Comparison of ENCODE assay signal across 21 cellular contexts in genomic region chr7:106503626-106504025, GRCh38.
A peak's percentile ranks its signal among the peaks of the same experiment; 100 is the strongest.
DNase-seq lines count a peak whose midpoint lies in the region; ATAC-seq, FAIRE-seq and TF ChIP-seq lines count a peak whose summit lies in the region.
"Had no signal": no experiment of that assay in that cellular context is flagged by ENCODE, and none has a peak within 500 bp of the region (broad histone marks: within the 10 kb centered on the region; RNA-seq: fewer than 3 reads in every experiment).

No MANE protein-coding gene starts in this region.

- no peak for DNase-seq in activated naive CD4-positive, alpha-beta T cell treated with anti-CD3 and anti-CD28 coated beads for 36 hours
- no peak for DNase-seq in A549 (ENCODE audit: low read depth in 1 of 2, low spot score in 1 of 2)
- DNase-seq in IMR-90, result no peak
- no peak for DNase-seq in K562 (ENCODE audit: extremely low read depth in 1 of 4, low spot score in 3 of 4)
- no peak for DNase-seq in testis
- no peak for DNase-seq in vagina (ENCODE audit: extremely low spot score in 2 of 2)
- DNase-seq: Caco-2; CD4-positive, CD25-positive, alpha-beta regulatory T cell; CD8-positive, alpha-beta T cell; DMS153; DND-41; H9 had no signal

- FAIRE-seq in A549 (lab: Jason Lieb, UNC) (no peak), K562 (lab: Jason Lieb, UNC) (no peak)
- FAIRE-seq: G401.6, GM19239 had no signal

- POLR2A ChIA-PET in A549 (lab: Yijun Ruan, JAX), result no interaction called here
- POLR2A ChIA-PET in IMR-90 (lab: Charles Lee; ENCODE audit: unreplicated experiment), result no interaction called here
- POLR2A ChIA-PET in K562 (lab: Yijun Ruan, JAX), result no interaction called here

- H3K27me3 ChIP-seq in IMR-90 (ENCODE audit: control insufficient read depth, insufficient read depth, low read length), result no peaks in the 10 kb centered on the region
- H3K27me3 ChIP-seq in K562 (ENCODE audit: control insufficient read depth in 2 of 2, insufficient read depth in 2 of 2, low read length in 2 of 2), result no peaks in the 10 kb centered on the region
- H3K27me3 ChIP-seq in testis, result no peaks in the 10 kb centered on the region
- no peaks in the 10 kb centered on the region for H3K27me3 ChIP-seq in vagina
- H3K27me3 ChIP-seq: BLaER1 had no signal

- H3K56ac ChIP-seq in IMR-90 (ENCODE audit: extremely low read depth, insufficient read depth, low read length), result no peak overlapping the region

- dilution Hi-C loops in IMR-90 (cut with HindIII; ENCODE audit: low sequenced_read_pairs, unreplicated experiment), result no loop called here

- H3K79me2 ChIP-seq in K562 (ENCODE audit: control insufficient read depth, insufficient read depth, low read length), result no peaks in the 10 kb centered on the region

- no peak overlapping the region for H3K4me3 ChIP-seq in A549
- H3K4me3 ChIP-seq in IMR-90 (ENCODE audit: insufficient read depth, low read depth, low read length), result no peak overlapping the region
- no peak overlapping the region for H3K4me3 ChIP-seq in K562
- no peak overlapping the region for H3K4me3 ChIP-seq in testis
- no peak overlapping the region for H3K4me3 ChIP-seq in vagina
- H3K4me3 ChIP-seq: BLaER1, GM12878, GM23338 had no signal

- no peak for TF ChIP-seq POLR2A in A549 (IDR thresholded peaks at IDR 0.05; ENCODE audit: low read length)
- TF ChIP-seq POLR2A in IMR-90 (IDR thresholded peaks at IDR 0.05; ENCODE audit: low read depth, low read length), result no peak
- no peak for TF ChIP-seq POLR2A in K562 (conservative IDR thresholded peaks at IDR 0.05)
- no peak for TF ChIP-seq POLR2A in testis (IDR thresholded peaks at IDR 0.05)
- no peak for TF ChIP-seq POLR2A in vagina (IDR thresholded peaks at IDR 0.05)

- H3K4ac ChIP-seq in IMR-90 (ENCODE audit: low read depth, low read length), result no peak overlapping the region

- peak overlapping the region; percentile 74 for H3K4me3 Mint-ChIP-seq in activated naive CD4-positive, alpha-beta T cell treated with anti-CD3 and anti-CD28 coated beads, Interleukin-2, amount 50 U/mL, for 24 hours
- no peak overlapping the region for H3K4me3 Mint-ChIP-seq in activated naive CD4-positive, alpha-beta T cell treated with anti-CD3 and anti-CD28 coated beads for 36 hours
- H3K4me3 Mint-ChIP-seq: B cell; CD4-positive, CD25-positive, alpha-beta regulatory T cell; CD8-positive, alpha-beta T cell; GM23338; H9 had no signal

- H3K4me1 Mint-ChIP-seq in activated naive CD4-positive, alpha-beta T cell treated with anti-CD3 and anti-CD28 coated beads, Interleukin-2, amount 50 U/mL, for 24 hours, result peaks cover 47% of the 10 kb centered on the region
- H3K4me1 Mint-ChIP-seq in activated naive CD4-positive, alpha-beta T cell treated with anti-CD3 and anti-CD28 coated beads for 36 hours (ENCODE audit: low read depth), result peaks cover 24% of the 10 kb centered on the region
- H3K4me1 Mint-ChIP-seq: B cell; CD4-positive, CD25-positive, alpha-beta regulatory T cell; GM23338 had no signal

- no peak overlapping the region for H3K14ac ChIP-seq in IMR-90 (replicated peaks; ENCODE audit: low read depth, low read length)

- TF ChIP-seq RAD21 in A549 (conservative IDR thresholded peaks at IDR 0.05 in 1 of 2, IDR thresholded peaks at IDR 0.05 in 1 of 2) (no peak), IMR-90 (IDR thresholded peaks at IDR 0.05; ENCODE audit: low read length) (no peak), K562 (CRISPR knock-in tag; conservative IDR thresholded peaks at IDR 0.05 in 1 of 2, IDR thresholded peaks at IDR 0.05 in 1 of 2) (no peak)

- H3K9me3 Mint-ChIP-seq in activated naive CD4-positive, alpha-beta T cell treated with anti-CD3 and anti-CD28 coated beads, Interleukin-2, amount 50 U/mL, for 24 hours, result no peaks in the 10 kb centered on the region
- H3K9me3 Mint-ChIP-seq in activated naive CD4-positive, alpha-beta T cell treated with anti-CD3 and anti-CD28 coated beads for 36 hours, result peaks cover 6% of the 10 kb centered on the region
- H3K9me3 Mint-ChIP-seq: CD8-positive, alpha-beta T cell; GM23338 had no signal

- H3K79me1 ChIP-seq in IMR-90 (ENCODE audit: low read depth in 1 of 2, low read length in 2 of 2), result no peaks in the 10 kb centered on the region

- TF ChIP-seq EP300 in A549 (IDR thresholded peaks at IDR 0.05), result no peak
- no peak for TF ChIP-seq EP300 in K562 (IDR thresholded peaks at IDR 0.05; ENCODE audit: low read length)

- TF ChIP-seq CTCF in A549 (IDR thresholded peaks at IDR 0.05), result no peak
- TF ChIP-seq CTCF in IMR-90 (conservative IDR thresholded peaks at IDR 0.05; ENCODE audit: low read depth, low read length), result no peak
- TF ChIP-seq CTCF in K562 (IDR thresholded peaks at IDR 0.05 in 2 of 3, conservative IDR thresholded peaks at IDR 0.05 in 1 of 3; ENCODE audit: insufficient read depth in 2 of 3, low read depth in 1 of 3, low read length in 3 of 3), result no peak
- TF ChIP-seq CTCF in testis (IDR thresholded peaks at IDR 0.05), result no peak
- no peak for TF ChIP-seq CTCF in vagina (IDR thresholded peaks at IDR 0.05)

- H3K27ac Mint-ChIP-seq in activated naive CD4-positive, alpha-beta T cell treated with anti-CD3 and anti-CD28 coated beads, Interleukin-2, amount 50 U/mL, for 24 hours, result peak overlapping the region; percentile 23
- H3K27ac Mint-ChIP-seq in activated naive CD4-positive, alpha-beta T cell treated with anti-CD3 and anti-CD28 coated beads for 36 hours, result no peak overlapping the region
- H3K27ac Mint-ChIP-seq: B cell; CD4-positive, CD25-positive, alpha-beta regulatory T cell; CD8-positive, alpha-beta T cell; H9 had no signal

- no peak overlapping the region for H3K4me2 ChIP-seq in A549
- no peak overlapping the region for H3K4me2 ChIP-seq in IMR-90 (ENCODE audit: low read depth, low read length)
- H3K4me2 ChIP-seq in K562 (ENCODE audit: insufficient read depth, low read length), result no peak overlapping the region
- H3K4me2 ChIP-seq: BLaER1, GM23338 had no signal

- no peak overlapping the region for H2BK120ac ChIP-seq in IMR-90 (ENCODE audit: low read depth, low read length)

- no peak overlapping the region for H4K5ac ChIP-seq in IMR-90 (ENCODE audit: low read depth, low read length)

- H4K8ac ChIP-seq in IMR-90 (ENCODE audit: low read depth in 2 of 2, low read length in 2 of 2), result no peak overlapping the region

- H4K20me1 ChIP-seq in IMR-90 (ENCODE audit: insufficient read depth, low read length) (no peaks in the 10 kb centered on the region), K562 (replicated peaks; ENCODE audit: control insufficient read depth, insufficient read depth, low read length) (no peaks in the 10 kb centered on the region)
- H4K20me1 ChIP-seq: BLaER1 had no signal

- no peaks in the 10 kb centered on the region for H3K4me1 ChIP-seq in A549
- H3K4me1 ChIP-seq in IMR-90 (ENCODE audit: control insufficient read depth, insufficient read depth, low read length), result no peaks in the 10 kb centered on the region
- peaks cover 6 to 25% of the 10 kb centered on the region in 2 experiments; a peak in 4 of 5 replicates for H3K4me1 ChIP-seq in K562 (replicated peaks in 1 of 2; ENCODE audit: control insufficient read depth in 2 of 2, insufficient read depth in 2 of 2, low read length in 2 of 2)
- no peaks in the 10 kb centered on the region for H3K4me1 ChIP-seq in testis
- H3K4me1 ChIP-seq in vagina, result no peaks in the 10 kb centered on the region
- H3K4me1 ChIP-seq: Caco-2 had no signal

- no peak for ATAC-seq in A549
- ATAC-seq in IMR-90 (ENCODE audit: low read depth), result no peak
- ATAC-seq in K562, result no peak
- ATAC-seq: CD8-positive, alpha-beta T cell; GM12878; GM23338; HCT116 had no signal

- 78% methylated on average over 3 of the region's 3 CpGs for WGBS in A549 (ENCODE audit: missing lambda C conversion rate)
- WGBS in IMR-90 (ENCODE audit: extremely low coverage in 2 of 2, insufficient read length in 1 of 2), 2 experiments, result no CpG with 5 or more reads among the region's 3 CpGs
- WGBS in K562 (ENCODE audit: insufficient coverage, low coverage, missing lambda C conversion rate), result 96% methylated on average over 3 of the region's 3 CpGs
- 90% methylated on average over 3 of the region's 3 CpGs for WGBS in testis, 2 donors

- intact Hi-C loops in activated naive CD4-positive, alpha-beta T cell treated with anti-CD3 and anti-CD28 coated beads for 36 hours (cut with micrococcal nuclease), result loop anchor here (1.0 kb wide), 1 partner anchor 18 kb away; no protein-coding TSS in a partner anchor
- intact Hi-C loops in IMR-90 (cut with micrococcal nuclease), result no loop called here
- intact Hi-C loops in K562 (cut with micrococcal nuclease), result no loop called here
- intact Hi-C loops in testis (cut with DNase I; ENCODE audit: low total_unique reads), result no loop called here
- intact Hi-C loops in vagina (cut with DNase I), result no loop called here

- no peak overlapping the region for H2BK5ac ChIP-seq in IMR-90 (ENCODE audit: low read depth, low read length, poor library complexity, severe bottlenecking)

- no peak overlapping the region for H3K9ac ChIP-seq in IMR-90 (ENCODE audit: low read depth, low read length)
- H3K9ac ChIP-seq in K562 (ENCODE audit: insufficient read depth in 1 of 2, low read depth in 2 of 2, low read length in 2 of 2), result no peak overlapping the region
- H3K9ac ChIP-seq: BLaER1 had no signal

- H2AFZ ChIP-seq in IMR-90 (replicated peaks; ENCODE audit: low read length, poor library complexity), result no peak overlapping the region
- H2AFZ ChIP-seq in K562 (ENCODE audit: low read depth, low read length), result no peak overlapping the region

- H4K91ac ChIP-seq in IMR-90 (ENCODE audit: insufficient read depth, low read depth, low read length), result no peak overlapping the region

- H3K9me3 ChIP-seq in A549 (no peaks in the 10 kb centered on the region), IMR-90 (ENCODE audit: control insufficient read depth, insufficient read depth, low read length) (no peaks in the 10 kb centered on the region), K562 (replicated peaks; ENCODE audit: control insufficient read depth, insufficient read depth, low read depth, low read length) (no peaks in the 10 kb centered on the region; the same call in 1 of the 2 replicates), testis (no peaks in the 10 kb centered on the region), vagina (no peaks in the 10 kb centered on the region)
- H3K9me3 ChIP-seq: Caco-2 had no signal

- no peaks in the 10 kb centered on the region for H3K27me3 Mint-ChIP-seq in activated naive CD4-positive, alpha-beta T cell treated with anti-CD3 and anti-CD28 coated beads, Interleukin-2, amount 50 U/mL, for 24 hours
- H3K27me3 Mint-ChIP-seq in activated naive CD4-positive, alpha-beta T cell treated with anti-CD3 and anti-CD28 coated beads for 36 hours (ENCODE audit: low read depth), result no peaks in the 10 kb centered on the region
- H3K27me3 Mint-ChIP-seq: B cell had no signal

- no peak overlapping the region for H3K18ac ChIP-seq in IMR-90 (ENCODE audit: low read depth, low read length)

- H3K36me3 ChIP-seq in IMR-90 (ENCODE audit: control insufficient read depth, insufficient read depth, low read length) (no peaks in the 10 kb centered on the region), K562 (ENCODE audit: control insufficient read depth, insufficient read depth, low read length) (no peaks in the 10 kb centered on the region), testis (ENCODE audit: low read depth, missing control alignments) (no peaks in the 10 kb centered on the region), vagina (no peaks in the 10 kb centered on the region)
- H3K36me3 ChIP-seq: BLaER1 had no signal

- no peak overlapping the region for H2BK15ac ChIP-seq in IMR-90 (ENCODE audit: low read depth, low read length)

- H2AK5ac ChIP-seq in IMR-90 (ENCODE audit: low read depth, low read length), result no peak overlapping the region

- H3K9me1 ChIP-seq in IMR-90 (ENCODE audit: insufficient read depth, low read length), result no peaks in the 10 kb centered on the region
- no peaks in the 10 kb centered on the region for H3K9me1 ChIP-seq in K562 (ENCODE audit: control insufficient read depth, insufficient read depth, low read length)

- CTCF ChIA-PET in activated naive CD4-positive, alpha-beta T cell treated with anti-CD3 and anti-CD28 coated beads for 36 hours (lab: Charles Lee), result interaction anchor here (1.0 kb wide), 1 partner anchor 89 kb away, joined by 3 read pairs; no protein-coding TSS in a partner anchor
- CTCF ChIA-PET in A549 (lab: Yijun Ruan, JAX), result no interaction called here
- CTCF ChIA-PET in IMR-90 (lab: Yijun Ruan, JAX), result no interaction called here
- CTCF ChIA-PET in K562 (lab: Yijun Ruan, JAX; ENCODE audit: low intra/inter-chr PET ratio), result no interaction called here

- no TSS peak for BruUV-seq in IMR-90 (replicated peaks; lab: Mats Ljungman, UMichigan)
- no TSS peak for BruUV-seq in K562 (replicated peaks; lab: Mats Ljungman, UMichigan)

- in situ Hi-C loops in IMR-90 (cut with MboI; ENCODE audit: low sequenced_read_pairs) (no loop called here), K562 (cut with MboI) (no loop called here)

- H3K27ac ChIP-seq in A549 (no peak overlapping the region), IMR-90 (ENCODE audit: insufficient read depth, low read length) (no peak overlapping the region), K562 (ENCODE audit: extremely low read depth, low read depth, low read length) (no peak overlapping the region), testis (no peak overlapping the region), vagina (no peak overlapping the region)
- H3K27ac ChIP-seq: BLaER1, C4-2B had no signal

- H3K36me3 Mint-ChIP-seq in activated naive CD4-positive, alpha-beta T cell treated with anti-CD3 and anti-CD28 coated beads, Interleukin-2, amount 50 U/mL, for 24 hours, result no peaks in the 10 kb centered on the region
- H3K36me3 Mint-ChIP-seq in activated naive CD4-positive, alpha-beta T cell treated with anti-CD3 and anti-CD28 coated beads for 36 hours (ENCODE audit: low read depth), result peaks cover 4% of the 10 kb centered on the region
- H3K36me3 Mint-ChIP-seq: CD4-positive, CD25-positive, alpha-beta regulatory T cell; CD8-positive, alpha-beta T cell had no signal

- no peak overlapping the region for H2BK20ac ChIP-seq in IMR-90 (ENCODE audit: low read depth, low read length)

- no peak overlapping the region for H3K23ac ChIP-seq in IMR-90 (ENCODE audit: low read depth, low read length)

- no peak overlapping the region for H2AK9ac ChIP-seq in IMR-90 (replicated peaks; ENCODE audit: low read depth, low read length, poor library complexity)
